Comparison of ENCODE assay signal across 1 cellular context in the genomic region with DNA sequence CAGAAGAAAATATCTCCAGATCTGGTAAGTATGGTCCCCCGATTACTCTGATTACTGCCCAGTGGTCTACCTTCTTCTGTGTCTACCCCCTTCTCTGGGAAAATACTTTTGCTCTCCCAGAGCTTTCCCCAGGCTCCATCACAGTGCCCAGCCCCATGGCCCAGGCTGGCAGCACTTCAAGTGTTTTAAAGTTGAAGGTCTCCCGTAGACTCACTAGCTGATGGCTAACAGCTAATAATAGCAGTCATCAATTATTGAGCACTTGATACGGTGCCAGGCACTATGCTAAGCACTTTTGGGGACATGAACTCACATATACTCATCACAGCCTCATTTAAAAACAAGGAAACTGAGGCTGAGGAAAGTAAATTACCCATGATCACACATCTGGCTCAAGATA.
TF ChIP-seq lines count a peak whose summit lies in the region.

No MANE protein-coding gene starts in this region.

TF ChIP-seq in WTC11, 78 proteins besides CTCF, POLR2A, EP300 and RAD21:
- TF ChIP-seq, protein P1, sequence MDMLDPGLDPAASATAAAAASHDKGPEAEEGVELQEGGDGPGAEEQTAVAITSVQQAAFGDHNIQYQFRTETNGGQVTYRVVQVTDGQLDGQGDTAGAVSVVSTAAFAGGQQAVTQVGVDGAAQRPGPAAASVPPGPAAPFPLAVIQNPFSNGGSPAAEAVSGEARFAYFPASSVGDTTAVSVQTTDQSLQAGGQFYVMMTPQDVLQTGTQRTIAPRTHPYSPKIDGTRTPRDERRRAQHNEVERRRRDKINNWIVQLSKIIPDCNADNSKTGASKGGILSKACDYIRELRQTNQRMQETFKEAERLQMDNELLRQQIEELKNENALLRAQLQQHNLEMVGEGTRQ (CRISPR knock-in tag; IDR thresholded peaks at IDR 0.05): no peak
- TF ChIP-seq, protein P2, sequence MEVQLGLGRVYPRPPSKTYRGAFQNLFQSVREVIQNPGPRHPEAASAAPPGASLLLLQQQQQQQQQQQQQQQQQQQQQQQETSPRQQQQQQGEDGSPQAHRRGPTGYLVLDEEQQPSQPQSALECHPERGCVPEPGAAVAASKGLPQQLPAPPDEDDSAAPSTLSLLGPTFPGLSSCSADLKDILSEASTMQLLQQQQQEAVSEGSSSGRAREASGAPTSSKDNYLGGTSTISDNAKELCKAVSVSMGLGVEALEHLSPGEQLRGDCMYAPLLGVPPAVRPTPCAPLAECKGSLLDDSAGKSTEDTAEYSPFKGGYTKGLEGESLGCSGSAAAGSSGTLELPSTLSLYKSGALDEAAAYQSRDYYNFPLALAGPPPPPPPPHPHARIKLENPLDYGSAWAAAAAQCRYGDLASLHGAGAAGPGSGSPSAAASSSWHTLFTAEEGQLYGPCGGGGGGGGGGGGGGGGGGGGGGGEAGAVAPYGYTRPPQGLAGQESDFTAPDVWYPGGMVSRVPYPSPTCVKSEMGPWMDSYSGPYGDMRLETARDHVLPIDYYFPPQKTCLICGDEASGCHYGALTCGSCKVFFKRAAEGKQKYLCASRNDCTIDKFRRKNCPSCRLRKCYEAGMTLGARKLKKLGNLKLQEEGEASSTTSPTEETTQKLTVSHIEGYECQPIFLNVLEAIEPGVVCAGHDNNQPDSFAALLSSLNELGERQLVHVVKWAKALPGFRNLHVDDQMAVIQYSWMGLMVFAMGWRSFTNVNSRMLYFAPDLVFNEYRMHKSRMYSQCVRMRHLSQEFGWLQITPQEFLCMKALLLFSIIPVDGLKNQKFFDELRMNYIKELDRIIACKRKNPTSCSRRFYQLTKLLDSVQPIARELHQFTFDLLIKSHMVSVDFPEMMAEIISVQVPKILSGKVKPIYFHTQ (CRISPR knock-in tag; IDR thresholded peaks at IDR 0.05): no peak
- TF ChIP-seq, protein P3, sequence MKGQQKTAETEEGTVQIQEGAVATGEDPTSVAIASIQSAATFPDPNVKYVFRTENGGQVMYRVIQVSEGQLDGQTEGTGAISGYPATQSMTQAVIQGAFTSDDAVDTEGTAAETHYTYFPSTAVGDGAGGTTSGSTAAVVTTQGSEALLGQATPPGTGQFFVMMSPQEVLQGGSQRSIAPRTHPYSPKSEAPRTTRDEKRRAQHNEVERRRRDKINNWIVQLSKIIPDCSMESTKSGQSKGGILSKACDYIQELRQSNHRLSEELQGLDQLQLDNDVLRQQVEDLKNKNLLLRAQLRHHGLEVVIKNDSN (CRISPR knock-in tag; IDR thresholded peaks at IDR 0.05): no peak
- no peak for TF ChIP-seq GTF2I (CRISPR knock-in tag; conservative IDR thresholded peaks at IDR 0.05)
- TF ChIP-seq, protein P4, sequence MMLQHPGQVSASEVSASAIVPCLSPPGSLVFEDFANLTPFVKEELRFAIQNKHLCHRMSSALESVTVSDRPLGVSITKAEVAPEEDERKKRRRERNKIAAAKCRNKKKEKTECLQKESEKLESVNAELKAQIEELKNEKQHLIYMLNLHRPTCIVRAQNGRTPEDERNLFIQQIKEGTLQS (CRISPR knock-in tag; conservative IDR thresholded peaks at IDR 0.05): no peak
- no peak for TF ChIP-seq RELA (CRISPR knock-in tag; IDR thresholded peaks at IDR 0.05; ENCODE audit: borderline replicate concordance)
- TF ChIP-seq ZNF317 (CRISPR knock-in tag; IDR thresholded peaks at IDR 0.05; ENCODE audit: borderline replicate concordance, low read depth): no peak
- TF ChIP-seq, protein P5, sequence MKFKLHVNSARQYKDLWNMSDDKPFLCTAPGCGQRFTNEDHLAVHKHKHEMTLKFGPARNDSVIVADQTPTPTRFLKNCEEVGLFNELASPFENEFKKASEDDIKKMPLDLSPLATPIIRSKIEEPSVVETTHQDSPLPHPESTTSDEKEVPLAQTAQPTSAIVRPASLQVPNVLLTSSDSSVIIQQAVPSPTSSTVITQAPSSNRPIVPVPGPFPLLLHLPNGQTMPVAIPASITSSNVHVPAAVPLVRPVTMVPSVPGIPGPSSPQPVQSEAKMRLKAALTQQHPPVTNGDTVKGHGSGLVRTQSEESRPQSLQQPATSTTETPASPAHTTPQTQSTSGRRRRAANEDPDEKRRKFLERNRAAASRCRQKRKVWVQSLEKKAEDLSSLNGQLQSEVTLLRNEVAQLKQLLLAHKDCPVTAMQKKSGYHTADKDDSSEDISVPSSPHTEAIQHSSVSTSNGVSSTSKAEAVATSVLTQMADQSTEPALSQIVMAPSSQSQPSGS (CRISPR knock-in tag; IDR thresholded peaks at IDR 0.05; ENCODE audit: borderline replicate concordance, low read depth): no peak
- TF ChIP-seq NFYB (CRISPR knock-in tag; conservative IDR thresholded peaks at IDR 0.05; ENCODE audit: low read depth): no peak
- TF ChIP-seq, protein P6, sequence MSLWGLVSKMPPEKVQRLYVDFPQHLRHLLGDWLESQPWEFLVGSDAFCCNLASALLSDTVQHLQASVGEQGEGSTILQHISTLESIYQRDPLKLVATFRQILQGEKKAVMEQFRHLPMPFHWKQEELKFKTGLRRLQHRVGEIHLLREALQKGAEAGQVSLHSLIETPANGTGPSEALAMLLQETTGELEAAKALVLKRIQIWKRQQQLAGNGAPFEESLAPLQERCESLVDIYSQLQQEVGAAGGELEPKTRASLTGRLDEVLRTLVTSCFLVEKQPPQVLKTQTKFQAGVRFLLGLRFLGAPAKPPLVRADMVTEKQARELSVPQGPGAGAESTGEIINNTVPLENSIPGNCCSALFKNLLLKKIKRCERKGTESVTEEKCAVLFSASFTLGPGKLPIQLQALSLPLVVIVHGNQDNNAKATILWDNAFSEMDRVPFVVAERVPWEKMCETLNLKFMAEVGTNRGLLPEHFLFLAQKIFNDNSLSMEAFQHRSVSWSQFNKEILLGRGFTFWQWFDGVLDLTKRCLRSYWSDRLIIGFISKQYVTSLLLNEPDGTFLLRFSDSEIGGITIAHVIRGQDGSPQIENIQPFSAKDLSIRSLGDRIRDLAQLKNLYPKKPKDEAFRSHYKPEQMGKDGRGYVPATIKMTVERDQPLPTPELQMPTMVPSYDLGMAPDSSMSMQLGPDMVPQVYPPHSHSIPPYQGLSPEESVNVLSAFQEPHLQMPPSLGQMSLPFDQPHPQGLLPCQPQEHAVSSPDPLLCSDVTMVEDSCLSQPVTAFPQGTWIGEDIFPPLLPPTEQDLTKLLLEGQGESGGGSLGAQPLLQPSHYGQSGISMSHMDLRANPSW (CRISPR knock-in tag; conservative IDR thresholded peaks at IDR 0.05; ENCODE audit: low read depth): no peak
- TF ChIP-seq, protein P7, sequence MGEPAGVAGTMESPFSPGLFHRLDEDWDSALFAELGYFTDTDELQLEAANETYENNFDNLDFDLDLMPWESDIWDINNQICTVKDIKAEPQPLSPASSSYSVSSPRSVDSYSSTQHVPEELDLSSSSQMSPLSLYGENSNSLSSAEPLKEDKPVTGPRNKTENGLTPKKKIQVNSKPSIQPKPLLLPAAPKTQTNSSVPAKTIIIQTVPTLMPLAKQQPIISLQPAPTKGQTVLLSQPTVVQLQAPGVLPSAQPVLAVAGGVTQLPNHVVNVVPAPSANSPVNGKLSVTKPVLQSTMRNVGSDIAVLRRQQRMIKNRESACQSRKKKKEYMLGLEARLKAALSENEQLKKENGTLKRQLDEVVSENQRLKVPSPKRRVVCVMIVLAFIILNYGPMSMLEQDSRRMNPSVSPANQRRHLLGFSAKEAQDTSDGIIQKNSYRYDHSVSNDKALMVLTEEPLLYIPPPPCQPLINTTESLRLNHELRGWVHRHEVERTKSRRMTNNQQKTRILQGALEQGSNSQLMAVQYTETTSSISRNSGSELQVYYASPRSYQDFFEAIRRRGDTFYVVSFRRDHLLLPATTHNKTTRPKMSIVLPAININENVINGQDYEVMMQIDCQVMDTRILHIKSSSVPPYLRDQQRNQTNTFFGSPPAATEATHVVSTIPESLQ (CRISPR knock-in tag; IDR thresholded peaks at IDR 0.05): no peak
- no peak for TF ChIP-seq ZNF232 (CRISPR knock-in tag; IDR thresholded peaks at IDR 0.05)
- no peak for TF ChIP-seq JAZF1 (CRISPR knock-in tag; IDR thresholded peaks at IDR 0.05)
- no peak for TF ChIP-seq ZNF423 (CRISPR knock-in tag; IDR thresholded peaks at IDR 0.05)
- no peak for TF ChIP-seq SMAD3 (CRISPR knock-in tag; IDR thresholded peaks at IDR 0.05; ENCODE audit: borderline replicate concordance)
- TF ChIP-seq FOXJ3 (CRISPR knock-in tag; IDR thresholded peaks at IDR 0.05; ENCODE audit: borderline replicate concordance): no peak
- TF ChIP-seq, protein P8, sequence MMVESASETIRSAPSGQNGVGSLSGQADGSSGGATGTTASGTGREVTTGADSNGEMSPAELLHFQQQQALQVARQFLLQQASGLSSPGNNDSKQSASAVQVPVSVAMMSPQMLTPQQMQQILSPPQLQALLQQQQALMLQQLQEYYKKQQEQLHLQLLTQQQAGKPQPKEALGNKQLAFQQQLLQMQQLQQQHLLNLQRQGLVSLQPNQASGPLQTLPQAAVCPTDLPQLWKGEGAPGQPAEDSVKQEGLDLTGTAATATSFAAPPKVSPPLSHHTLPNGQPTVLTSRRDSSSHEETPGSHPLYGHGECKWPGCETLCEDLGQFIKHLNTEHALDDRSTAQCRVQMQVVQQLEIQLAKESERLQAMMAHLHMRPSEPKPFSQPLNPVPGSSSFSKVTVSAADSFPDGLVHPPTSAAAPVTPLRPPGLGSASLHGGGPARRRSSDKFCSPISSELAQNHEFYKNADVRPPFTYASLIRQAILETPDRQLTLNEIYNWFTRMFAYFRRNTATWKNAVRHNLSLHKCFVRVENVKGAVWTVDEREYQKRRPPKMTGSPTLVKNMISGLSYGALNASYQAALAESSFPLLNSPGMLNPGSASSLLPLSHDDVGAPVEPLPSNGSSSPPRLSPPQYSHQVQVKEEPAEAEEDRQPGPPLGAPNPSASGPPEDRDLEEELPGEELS (CRISPR knock-in tag; IDR thresholded peaks at IDR 0.05): no peak
- TF ChIP-seq RORB (CRISPR knock-in tag; IDR thresholded peaks at IDR 0.05): no peak
- TF ChIP-seq CREM (CRISPR knock-in tag; IDR thresholded peaks at IDR 0.05): no peak
TF ChIP-seq in WTC11: peak in this region for 0.
